In genomic region chr1:37001697-37002096, GRCh38 we compare ENCODE assay signal across 21 cellular contexts. TPM values are rescaled to one million over a fixed set of nuclear protein-coding genes. Genes with fewer than 3 reads are reported as not detected.
DNase-seq lines count a peak whose midpoint lies in the region; TF ChIP-seq lines count a peak whose summit lies in the region.
"Had no signal": no experiment of that assay in that cellular context is flagged by ENCODE, and none has a peak within 500 bp of the region (broad histone marks: within the 10 kb centered on the region; RNA-seq: fewer than 3 reads in every experiment).

No MANE protein-coding gene starts in this region.

- no peaks in the 10 kb centered on the region for H4K20me1 ChIP-seq in Karpas-422 (ENCODE audit: insufficient read depth, low read depth, low read length)

- TF ChIP-seq CTCF in GM12864 (IDR thresholded peaks at IDR 0.05; ENCODE audit: low read depth, low read length, missing control alignments), result peak; percentile 19
- TF ChIP-seq CTCF in VCaP (conservative IDR thresholded peaks at IDR 0.05), result peak; percentile 18; the same call in 1 of the 2 replicates

- H3K27me3 ChIP-seq in Karpas-422 (ENCODE audit: low read length), result no peaks in the 10 kb centered on the region

- H3K36me3 ChIP-seq in Karpas-422 (ENCODE audit: insufficient read depth, low read length), result no peaks in the 10 kb centered on the region

- H3K9ac ChIP-seq in Karpas-422 (ENCODE audit: low read length), result no peak overlapping the region

- no peaks in the 10 kb centered on the region for H3K9me3 ChIP-seq in Karpas-422 (ENCODE audit: low read length)

- no peak overlapping the region for H3K4me2 ChIP-seq in Karpas-422 (ENCODE audit: low read depth, low read length, poor library complexity, severe bottlenecking)

- H3K79me2 ChIP-seq in Karpas-422 (ENCODE audit: low read length), result no peaks in the 10 kb centered on the region

- H3K9me2 ChIP-seq in Karpas-422 (replicated peaks; ENCODE audit: insufficient read depth, low read length), result no peaks in the 10 kb centered on the region

- H3K27ac ChIP-seq in Karpas-422 (ENCODE audit: low read length) (no peak overlapping the region), VCaP (no peak overlapping the region), caudate nucleus (ENCODE audit: low read depth, low read length) (no peak overlapping the region)

- peaks cover 5% of the 10 kb centered on the region for H3K4me1 ChIP-seq in Karpas-422 (ENCODE audit: low read length)

- H3K4me3 ChIP-seq in GM12864 (ENCODE audit: low read depth, low read length) (no peak overlapping the region), Karpas-422 (ENCODE audit: low read length) (no peak overlapping the region)
- H3K4me3 ChIP-seq: GM12878 had no signal

- DNase-seq in DMS153 (lab: John Stamatoyannopoulos, UW) (peak; percentile 52), GM12864 (ENCODE audit: low read depth) (no peak), Karpas-422 (peak; percentile 55), caudate nucleus (lab: John Stamatoyannopoulos, UW) (no peak), LoVo (ENCODE audit: low spot score) (no peak)
- no peak for DNase-seq in stimulated activated CD4-positive, alpha-beta T cell treated with anti-CD3 and anti-CD28 coated beads, Interleukin-12 subunit alpha, Interleukin-12 subunit beta, amount 100 ng/mL, for 4 hours
- DNase-seq in activated T-cell treated with anti-CD3 and anti-CD28 coated beads, Interleukin-2, amount 50 U/mL, for 1 hour, result no peak
- DNase-seq: ACHN, AML-193, DMS 273 treated with DMSO at 0.1 percent for 48 hours, EL, GOT3, Kasumi-1, MV-4-11, NCI-H1417 treated with DMSO at 0.1 percent for 48 hours, NCI-H2029 treated with DMSO at 0.1 percent for 48 hours had no signal

- no peak overlapping the region for H2AFZ ChIP-seq in Karpas-422 (ENCODE audit: low read length)

RNA-seq across cellular contexts. Expression of gene GRIK3, which starts 32.6 kb away (rescaled TPM):
- not detected in 2 replicates for total RNA-seq in Karpas-422 (2014; rRNA removed; shearing (Covaris generic); ENCODE audit: low replicate concordance)
- total RNA-seq: GM12878; NCI-H460; RPMI7951; T-helper 2 cell treated with Interferon-gamma antibody and Interleukin-4, amounts not matched to agents 100 ng/mL and 5 ng/mL, for 36 hours had no signal

Comparison
In these comparisons a context has a peak if more than half of its experiments do, and no peak if none do; other contexts are left out.
1. DNase-seq: peak in DMS153 (single experiment) and Karpas-422 (single experiment); none in GM12864 (single experiment), stimulated activated CD4-positive, alpha-beta T cell treated with anti-CD3 and anti-CD28 coated beads, Interleukin-12 subunit alpha, Interleukin-12 subunit beta, amount 100 ng/mL, for 4 hours (single experiment), activated T-cell treated with anti-CD3 and anti-CD28 coated beads, Interleukin-2, amount 50 U/mL, for 1 hour (single experiment), caudate nucleus (0 of 61) and LoVo (single experiment).